ENCODE assay signal across 9 cellular contexts in genomic region chr7:135206887-135207738, GRCh38. TPM values are rescaled to one million over a fixed set of nuclear protein-coding genes. Genes with fewer than 3 reads are reported as not detected.
DNase-seq lines count a peak whose midpoint lies in the region; ATAC-seq, FAIRE-seq and TF ChIP-seq lines count a peak whose summit lies in the region.
"Had no signal": no experiment of that assay in that cellular context is flagged by ENCODE, and none has a peak within 500 bp of the region (broad histone marks: within the 10 kb centered on the region; RNA-seq: fewer than 3 reads in every experiment).

No MANE protein-coding gene starts in this region.

- H3K27me3 Mint-ChIP-seq in activated naive CD4-positive, alpha-beta T cell treated with anti-CD3 and anti-CD28 coated beads, Interleukin-2, amount 10 ng/mL, durations not matched to agents 7 days and 5 days = peaks cover 7% of the 10 kb centered on the region
- H3K27me3 Mint-ChIP-seq in type B pancreatic cell = no peaks in the 10 kb centered on the region

- CTCF ChIA-PET in activated naive CD4-positive, alpha-beta T cell treated with anti-CD3 and anti-CD28 coated beads, Interleukin-2, amount 10 ng/mL, durations not matched to agents 7 days and 5 days (lab: Charles Lee) = no interaction called here

- peaks cover 25% of the 10 kb centered on the region for H3K27me3 ChIP-seq in OCI-LY3 (ENCODE audit: low read depth, low read length)

- H3K36me3 Mint-ChIP-seq in activated naive CD4-positive, alpha-beta T cell treated with anti-CD3 and anti-CD28 coated beads, Interleukin-2, amount 10 ng/mL, durations not matched to agents 7 days and 5 days = peaks cover 14% of the 10 kb centered on the region
- H3K36me3 Mint-ChIP-seq in type B pancreatic cell = peaks cover 7% of the 10 kb centered on the region

- no peaks in the 10 kb centered on the region for H3K79me2 ChIP-seq in OCI-LY3 (ENCODE audit: low read length)

- H3K27ac Mint-ChIP-seq in activated naive CD4-positive, alpha-beta T cell treated with anti-CD3 and anti-CD28 coated beads, Interleukin-2, amount 10 ng/mL, durations not matched to agents 7 days and 5 days = peak overlapping the region; percentile 12
- peak overlapping the region; percentile 54 for H3K27ac Mint-ChIP-seq in type B pancreatic cell

- peaks cover 46% of the 10 kb centered on the region for H3K4me1 ChIP-seq in OCI-LY3 (ENCODE audit: low read length)

- H3K36me3 ChIP-seq in OCI-LY3 (replicated peaks; ENCODE audit: low read depth, low read length) = peaks cover 31% of the 10 kb centered on the region

- H4K20me1 ChIP-seq in OCI-LY3 (ENCODE audit: insufficient read depth, low read length) = no peaks in the 10 kb centered on the region; the same call in 1 of the 2 replicates

- H3K4me3 Mint-ChIP-seq in activated naive CD4-positive, alpha-beta T cell treated with anti-CD3 and anti-CD28 coated beads, Interleukin-2, amount 10 ng/mL, durations not matched to agents 7 days and 5 days = no peak overlapping the region
- peak overlapping the region; percentile 37 for H3K4me3 Mint-ChIP-seq in type B pancreatic cell

- H3K9ac ChIP-seq in OCI-LY3 (ENCODE audit: low read length) = peak overlapping the region; percentile 7; the same call in 1 of the 2 replicates

- TF ChIP-seq CTCF in OCI-LY3 (IDR thresholded peaks at IDR 0.05; ENCODE audit: low read depth, low read length) = no peak
- no peak for TF ChIP-seq CTCF in type B pancreatic cell (conservative IDR thresholded peaks at IDR 0.05)

- peak overlapping the region; percentile 12; the same call in 1 of the 2 replicates for H3K27ac ChIP-seq in OCI-LY3 (ENCODE audit: low read length)

- no peaks in the 10 kb centered on the region for H3K9me3 Mint-ChIP-seq in activated naive CD4-positive, alpha-beta T cell treated with anti-CD3 and anti-CD28 coated beads, Interleukin-2, amount 10 ng/mL, durations not matched to agents 7 days and 5 days
- no peaks in the 10 kb centered on the region for H3K9me3 Mint-ChIP-seq in type B pancreatic cell

- DNase-seq in activated naive CD4-positive, alpha-beta T cell treated with anti-CD3 and anti-CD28 coated beads, Interleukin-2, amount 10 ng/mL, durations not matched to agents 7 days and 5 days = no peak
- no peak for DNase-seq in activated naive CD4-positive, alpha-beta T cell (lab: John Stamatoyannopoulos, UW)
- DNase-seq in type B pancreatic cell (ENCODE audit: extremely low spot score, unreplicated experiment) (no peak), urothelium cell line (ENCODE audit: low spot score) (no peak), NCI-H2081 (lab: John Stamatoyannopoulos, UW) (no peak), globus pallidus (ENCODE audit: low spot score) (no peak)
- DNase-seq: GOT3 had no signal

- peak overlapping the region; percentile 71 for H3K4me2 ChIP-seq in OCI-LY3 (ENCODE audit: low read length)

- H3K9me3 ChIP-seq in OCI-LY3 (ENCODE audit: insufficient read depth, low read length) = no peaks in the 10 kb centered on the region

- peak overlapping the region; percentile 48 for H3K4me3 ChIP-seq in OCI-LY3 (ENCODE audit: low read length)

- ATAC-seq in HG02852 (IDR thresholded peaks at IDR 0.05; ENCODE audit: unreplicated experiment) = peak; percentile 34

- no peak overlapping the region for H2AFZ ChIP-seq in OCI-LY3 (ENCODE audit: low read depth, low read length)

- H3K4me1 Mint-ChIP-seq in activated naive CD4-positive, alpha-beta T cell treated with anti-CD3 and anti-CD28 coated beads, Interleukin-2, amount 10 ng/mL, durations not matched to agents 7 days and 5 days = peaks cover 43% of the 10 kb centered on the region
- peaks cover 25% of the 10 kb centered on the region for H3K4me1 Mint-ChIP-seq in type B pancreatic cell (ENCODE audit: unreplicated experiment)

- no peak for FAIRE-seq in urothelium cell line (lab: Jason Lieb, UNC)

RNA-seq across cellular contexts. Expression of gene WDR91, which starts 4.2 kb away (rescaled TPM):
- total RNA-seq in type B pancreatic cell (ENCODE audit: low replicate concordance) = 10.0 and 25.8 TPM in 2 replicates

RNA-seq across cellular contexts. Expression of gene STRA8, which starts 26.5 kb away (rescaled TPM):
- total RNA-seq in type B pancreatic cell (ENCODE audit: low replicate concordance) = not detected in 2 replicates

RNA-seq across cellular contexts. Expression of gene CYREN, which starts 36.6 kb away (rescaled TPM):
- 43.4 and 51.0 TPM in 2 replicates for total RNA-seq in type B pancreatic cell (ENCODE audit: low replicate concordance)

RNA-seq across cellular contexts. Expression of gene TMEM140, which starts 59.2 kb away (rescaled TPM):
- 0.68 and 2.0 TPM in 2 replicates for total RNA-seq in type B pancreatic cell (ENCODE audit: low replicate concordance)
